In genomic region chr2:3251974-3252373, GRCh38 we compare ENCODE assay signal across 18 cellular contexts.
A peak's percentile ranks its signal among the peaks of the same experiment; 100 is the strongest.
DNase-seq lines count a peak whose midpoint lies in the region; ATAC-seq and TF ChIP-seq lines count a peak whose summit lies in the region.
"Had no signal": no experiment of that assay in that cellular context is flagged by ENCODE, and none has a peak within 500 bp of the region (broad histone marks: within the 10 kb centered on the region; RNA-seq: fewer than 3 reads in every experiment).

No MANE protein-coding gene starts in this region.

- H3K9me3 Mint-ChIP-seq in stimulated activated naive B cell treated with anti-CD40 and anti-IgM and Interleukin-4, amounts not matched to agents 10 μg/mL and 1 μg/mL and 100 μg/mL, for 72 hours = peaks cover 4 to 11% of the 10 kb centered on the region in 2 donors

- H3K9me3 ChIP-seq in psoas muscle = peaks cover 10% of the 10 kb centered on the region

- H3K4me3 Mint-ChIP-seq in stimulated activated naive B cell treated with anti-CD40 and anti-IgM and Interleukin-4, amounts not matched to agents 10 μg/mL and 1 μg/mL and 100 μg/mL, for 72 hours = peak overlapping the region in 1 of 2 donors; percentile 44
- H3K4me3 Mint-ChIP-seq: CD4-positive, CD25-positive, alpha-beta regulatory T cell; HFFc6 had no signal

- WGBS in psoas muscle, 3 donors = 77 to 82% (median 80%) methylated on average over 17 of the region's 17 CpGs

- no peak overlapping the region for H3K27ac ChIP-seq in psoas muscle

- H3K4me3 ChIP-seq in choroid plexus epithelial cell (ENCODE audit: low read depth, low read length) (no peak overlapping the region), psoas muscle (no peak overlapping the region)

- TF ChIP-seq RAD21 in Ishikawa (IDR thresholded peaks at IDR 0.05; ENCODE audit: low read depth) = no peak

- TF ChIP-seq EP300 in Ishikawa (IDR thresholded peaks at IDR 0.05; ENCODE audit: borderline replicate concordance) = no peak

- H3K4me1 Mint-ChIP-seq in stimulated activated naive B cell treated with anti-CD40 and anti-IgM and Interleukin-4, amounts not matched to agents 10 μg/mL and 1 μg/mL and 100 μg/mL, for 72 hours = peaks cover 46 to 56% of the 10 kb centered on the region in 2 donors

- intact Hi-C loops in psoas muscle (cut with DNase I) = no loop called here

- no peaks in the 10 kb centered on the region for H3K27me3 ChIP-seq in psoas muscle (ENCODE audit: insufficient read depth in 3 of 3, low read length in 2 of 3)

- ATAC-seq in stimulated activated naive B cell treated with anti-CD40 and anti-IgM and Interleukin-4, amounts not matched to agents 10 μg/mL and 1 μg/mL and 100 μg/mL, for 72 hours (replicated peaks) = no peak
- no peak for ATAC-seq in psoas muscle

- peak; percentile 11 for DNase-seq in activated CD8-positive, alpha-beta memory T cell treated with anti-CD3 and anti-CD28 coated beads for 24 hours
- DNase-seq in activated CD8-positive, alpha-beta memory T cell treated with anti-CD3 and anti-CD28 coated beads, Interleukin-2, amount 50 U/mL, for 4 hours = no peak
- peak; percentile 44 for DNase-seq in choroid plexus epithelial cell (ENCODE audit: low read depth)
- DNase-seq in stimulated activated naive B cell treated with anti-CD40 and anti-IgM and Interleukin-4, amounts not matched to agents 10 μg/mL and 1 μg/mL and 100 μg/mL, for 72 hours = no peak
- DNase-seq in D341Med (ENCODE audit: low spot score) = no peak
- DNase-seq in psoas muscle = no peak
- no peak for DNase-seq in stimulated activated CD4-positive, alpha-beta T cell treated with anti-CD3 and anti-CD28 coated beads, Interleukin-2, amount 100 ng/mL, for 48 hours
- DNase-seq: 8988T; CD4-positive, CD25-positive, alpha-beta regulatory T cell; DMS79 treated with DMSO at 0.1 percent for 48 hours; GDM1; GOT3; HFFc6; MM.1S; NCI-H187 treated with DMSO at 0.1 percent for 48 hours; NCI-H2171 treated with DMSO at 0.1 percent for 48 hours; SIG-M5 had no signal

- H3K27me3 Mint-ChIP-seq in stimulated activated naive B cell treated with anti-CD40 and anti-IgM and Interleukin-4, amounts not matched to agents 10 μg/mL and 1 μg/mL and 100 μg/mL, for 72 hours = no peaks in the 10 kb centered on the region
- H3K27me3 Mint-ChIP-seq: CD4-positive, CD25-positive, alpha-beta regulatory T cell had no signal

- TF ChIP-seq CTCF in choroid plexus epithelial cell (conservative IDR thresholded peaks at IDR 0.05; ENCODE audit: low read depth, low read length) (no peak), psoas muscle (IDR thresholded peaks at IDR 0.05) (no peak)

- no peaks in the 10 kb centered on the region for H3K4me1 ChIP-seq in psoas muscle

- H3K27ac Mint-ChIP-seq in stimulated activated naive B cell treated with anti-CD40 and anti-IgM and Interleukin-4, amounts not matched to agents 10 μg/mL and 1 μg/mL and 100 μg/mL, for 72 hours = peak overlapping the region; percentile 89
- H3K27ac Mint-ChIP-seq: HFFc6 had no signal

- peaks cover 60 to 70% of the 10 kb centered on the region in 2 donors for H3K36me3 Mint-ChIP-seq in stimulated activated naive B cell treated with anti-CD40 and anti-IgM and Interleukin-4, amounts not matched to agents 10 μg/mL and 1 μg/mL and 100 μg/mL, for 72 hours

- peaks cover 0 to 4% of the 10 kb centered on the region in 2 donors for H3K36me3 ChIP-seq in psoas muscle (ENCODE audit: insufficient read depth in 1 of 2, low read depth in 1 of 2)

TF ChIP-seq in Ishikawa, 13 proteins besides CTCF, POLR2A, EP300 and RAD21:
- TF ChIP-seq USF1 (IDR thresholded peaks at IDR 0.05) = no peak
- TF ChIP-seq REST (IDR thresholded peaks at IDR 0.05; ENCODE audit: low read depth) = peak; percentile 81
- no peak for TF ChIP-seq TAF1 (IDR thresholded peaks at IDR 0.05; ENCODE audit: low read depth)

Comparison
In these comparisons a context has a peak if more than half of its experiments do, and no peak if none do; other contexts are left out.
1. DNase-seq: peak in activated CD8-positive, alpha-beta memory T cell treated with anti-CD3 and anti-CD28 coated beads for 24 hours (single experiment) and choroid plexus epithelial cell (single experiment); none in activated CD8-positive, alpha-beta memory T cell treated with anti-CD3 and anti-CD28 coated beads, Interleukin-2, amount 50 U/mL, for 4 hours (single experiment), stimulated activated naive B cell treated with anti-CD40 and anti-IgM and Interleukin-4, amounts not matched to agents 10 μg/mL and 1 μg/mL and 100 μg/mL, for 72 hours (single experiment), D341Med (single experiment), psoas muscle (0 of 2) and stimulated activated CD4-positive, alpha-beta T cell treated with anti-CD3 and anti-CD28 coated beads, Interleukin-2, amount 100 ng/mL, for 48 hours (0 of 2).